27 cellular contexts compared by ENCODE assay signal in genomic region chr17:12407495-12407894, GRCh38.
DNase-seq lines count a peak whose midpoint lies in the region; ATAC-seq and TF ChIP-seq lines count a peak whose summit lies in the region.
"Had no signal": no experiment of that assay in that cellular context is flagged by ENCODE, and none has a peak within 500 bp of the region (broad histone marks: within the 10 kb centered on the region; RNA-seq: fewer than 3 reads in every experiment).

No MANE protein-coding gene starts in this region.

- no peak overlapping the region for H3K4me3 ChIP-seq in cardiac muscle cell
- H3K4me3 ChIP-seq in esophagus muscularis mucosa: no peak overlapping the region
- no peak overlapping the region for H3K4me3 ChIP-seq in thoracic aorta
- no peak overlapping the region for H3K4me3 ChIP-seq in foreskin fibroblast (ENCODE audit: low read depth in 1 of 2, low read length in 2 of 2)
- H3K4me3 ChIP-seq: BLaER1 treated with 17β-estradiol and CSF1 and Interleukin-3, amounts not matched to agents 10 nM and 100 nM; PC-9 had no signal

- no peak for TF ChIP-seq POLR2A in esophagus muscularis mucosa (IDR thresholded peaks at IDR 0.05; ENCODE audit: low read depth)

- 60% methylated on average over 4 of the region's 4 CpGs for WGBS in esophagus muscularis mucosa

- H3K27me3 Mint-ChIP-seq in nephron progenitor cell (ENCODE audit: low read depth, poor library complexity): peaks cover 9% of the 10 kb centered on the region

- H3K4me1 ChIP-seq in cardiac muscle cell (ENCODE audit: low read depth) (peaks cover 24% of the 10 kb centered on the region), esophagus muscularis mucosa (peaks cover 3 to 35% (median 28%) of the 10 kb centered on the region in 4 donors), thoracic aorta (ENCODE audit: control insufficient read depth in 1 of 2, low read depth in 2 of 2) (peaks cover 8 to 47% of the 10 kb centered on the region in 2 donors)
- H3K4me1 ChIP-seq: Caco-2 had no signal

- TF ChIP-seq EP300 in esophagus muscularis mucosa (IDR thresholded peaks at IDR 0.05): no peak

- ATAC-seq in left cardiac atrium: no peak
- ATAC-seq in thoracic aorta (ENCODE audit: insufficient number of reproducible peaks, low FRiP score, low read depth): no peak
- ATAC-seq in HG03196 (IDR thresholded peaks at IDR 0.05; ENCODE audit: unreplicated experiment): no peak
- ATAC-seq: HCT116 had no signal

- no peak for DNase-seq in cardiac muscle cell (ENCODE audit: low read depth in 1 of 2, low spot score in 1 of 2)
- DNase-seq in left cardiac atrium: no peak
- no peak for DNase-seq in esophagus muscularis mucosa (ENCODE audit: extremely low spot score)
- DNase-seq in nephron progenitor cell: no peak
- no peak for DNase-seq in thoracic aorta (ENCODE audit: low spot score)
- no peak for DNase-seq in foreskin fibroblast
- no peak for DNase-seq in KG1 (lab: John Stamatoyannopoulos, UW)
- DNase-seq: ACHN; Caco-2; CD4-positive, alpha-beta memory T cell; DMS 273 treated with DMSO at 0.1 percent for 48 hours; DND-41; GOT3; KBM-7; NCI-H1092 treated with DMSO at 0.1 percent for 48 hours; NCI-H1436 treated with DMSO at 0.1 percent for 48 hours; NCI-H2029; NCI-H2227 treated with DMSO at 0.1 percent for 48 hours; NCI-H510A; NCI-H748 treated with DMSO at 0.1 percent for 48 hours; PC-9; RPMI8226; SHP77 had no signal

- no peaks in the 10 kb centered on the region for H3K9me3 Mint-ChIP-seq in nephron progenitor cell

- intact Hi-C loops in left cardiac atrium (cut with DNase I): no loop called here
- intact Hi-C loops in esophagus muscularis mucosa (cut with DNase I): no loop called here

- H3K9me3 ChIP-seq in cardiac muscle cell (ENCODE audit: low read depth) (no peaks in the 10 kb centered on the region), esophagus muscularis mucosa (no peaks in the 10 kb centered on the region), thoracic aorta (no peaks in the 10 kb centered on the region)
- H3K9me3 ChIP-seq: BLaER1 treated with 17β-estradiol and CSF1 and Interleukin-3, amounts not matched to agents 10 nM and 100 nM; Caco-2 had no signal

- TF ChIP-seq CTCF in cardiac muscle cell (IDR thresholded peaks at IDR 0.05; ENCODE audit: low read depth, low read length): no peak
- TF ChIP-seq CTCF in esophagus muscularis mucosa (IDR thresholded peaks at IDR 0.05): no peak
- no peak for TF ChIP-seq CTCF in nephron progenitor cell (IDR thresholded peaks at IDR 0.05)
- TF ChIP-seq CTCF in thoracic aorta (IDR thresholded peaks at IDR 0.05): no peak
- TF ChIP-seq CTCF in foreskin fibroblast (IDR thresholded peaks at IDR 0.05; ENCODE audit: low read depth, low read length): no peak

- H3K27me3 ChIP-seq in cardiac muscle cell (no peaks in the 10 kb centered on the region), esophagus muscularis mucosa (no peaks in the 10 kb centered on the region), thoracic aorta (replicated peaks; ENCODE audit: insufficient read depth) (no peaks in the 10 kb centered on the region)
- H3K27me3 ChIP-seq: BLaER1 treated with 17β-estradiol and CSF1 and Interleukin-3, amounts not matched to agents 10 nM and 100 nM had no signal

- H3K4me3 Mint-ChIP-seq in nephron progenitor cell: peak overlapping the region; percentile 14
- H3K4me3 Mint-ChIP-seq: CD4-positive, alpha-beta memory T cell had no signal

- no peaks in the 10 kb centered on the region for H3K36me3 Mint-ChIP-seq in nephron progenitor cell (ENCODE audit: low read depth)
- H3K36me3 Mint-ChIP-seq: CD4-positive, alpha-beta memory T cell had no signal

- no peaks in the 10 kb centered on the region for H3K36me3 ChIP-seq in cardiac muscle cell
- H3K36me3 ChIP-seq in esophagus muscularis mucosa: no peaks in the 10 kb centered on the region
- no peaks in the 10 kb centered on the region for H3K36me3 ChIP-seq in thoracic aorta
- H3K36me3 ChIP-seq: BLaER1 treated with 17β-estradiol and CSF1 and Interleukin-3, amounts not matched to agents 10 nM and 100 nM had no signal

- peak overlapping the region; percentile 86 for H3K27ac ChIP-seq in cardiac muscle cell
- H3K27ac ChIP-seq in esophagus muscularis mucosa (replicated peaks in 1 of 4): peak overlapping the region; percentile 69 to 79 (median 74)
- peak overlapping the region; percentile 58 to 63 for H3K27ac ChIP-seq in thoracic aorta
- H3K27ac ChIP-seq: 22Rv1; BLaER1 treated with 17β-estradiol and CSF1 and Interleukin-3, amounts not matched to agents 10 nM and 100 nM; PC-9 had no signal

- peak overlapping the region; percentile 89 for H3K27ac Mint-ChIP-seq in nephron progenitor cell
- H3K27ac Mint-ChIP-seq: CD4-positive, alpha-beta memory T cell had no signal

- H3K4me1 Mint-ChIP-seq in nephron progenitor cell: peaks cover 29% of the 10 kb centered on the region
- H3K4me1 Mint-ChIP-seq: CD4-positive, alpha-beta memory T cell had no signal
